In the genomic region with DNA sequence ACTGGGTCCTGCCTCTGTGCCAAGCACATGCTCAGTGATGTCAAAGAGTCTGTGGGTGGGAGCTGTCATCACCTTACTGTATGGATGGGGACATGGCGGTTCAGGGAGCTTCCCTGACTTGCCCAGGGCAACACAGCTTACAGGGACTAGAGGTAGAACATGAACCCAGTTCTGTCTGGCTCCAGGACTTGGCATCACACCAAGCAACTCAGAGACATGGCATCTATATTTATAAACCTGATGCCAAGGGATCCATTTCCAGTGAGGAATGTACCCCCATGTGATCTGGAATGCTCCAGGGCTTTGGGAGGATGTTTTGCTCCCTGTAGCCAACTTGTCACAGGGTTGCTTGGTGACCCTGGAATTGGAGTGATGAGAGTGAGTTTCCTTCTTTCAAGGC, we compare ENCODE assay signal across 17 cellular contexts. TPM values are rescaled to one million over a fixed set of nuclear protein-coding genes. Genes with fewer than 3 reads are reported as not detected.
DNase-seq lines count a peak whose midpoint lies in the region; ATAC-seq and TF ChIP-seq lines count a peak whose summit lies in the region.
"Had no signal": no experiment of that assay in that cellular context is flagged by ENCODE, and none has a peak within 500 bp of the region (broad histone marks: within the 10 kb centered on the region; RNA-seq: fewer than 3 reads in every experiment).

No MANE protein-coding gene starts in this region.

- H3K4me3 Mint-ChIP-seq in stimulated activated naive CD8-positive, alpha-beta T cell treated with anti-CD3 and anti-CD28 coated beads, Interleukin-15, amount 100 ng/mL, for 72 hours, result peak overlapping the region in 1 of 2 donors; percentile 65
- H3K4me3 Mint-ChIP-seq in CD8-positive, alpha-beta memory T cell, result no peak overlapping the region
- H3K4me3 Mint-ChIP-seq: central memory CD8-positive, alpha-beta T cell; neural progenitor cell had no signal

- H3K4ac ChIP-seq in mesendoderm (ENCODE audit: low read depth, low read length), result no peak overlapping the region

- no peak overlapping the region for H3K56ac ChIP-seq in mesendoderm (ENCODE audit: low read length)

- H3K27me3 ChIP-seq in CD8-positive, alpha-beta memory T cell (ENCODE audit: insufficient read depth, low read length, poor library complexity, severe bottlenecking), result no peaks in the 10 kb centered on the region
- H3K27me3 ChIP-seq in mesendoderm (ENCODE audit: insufficient read depth, low read length, poor library complexity), result no peaks in the 10 kb centered on the region

- no peak for DNase-seq in stimulated activated naive CD8-positive, alpha-beta T cell treated with anti-CD3 and anti-CD28 coated beads, Interleukin-15, amount 100 ng/mL, for 72 hours
- no peak for DNase-seq in stimulated activated naive CD8-positive, alpha-beta T cell treated with anti-CD3 and anti-CD28 coated beads, Interleukin-15, Interleukin-2, amounts not matched to agents 100 U/mL and 50 U/mL, for 24 hours
- DNase-seq in choroid plexus epithelial cell (ENCODE audit: low read depth) (peak; percentile 26), NCI-H345 treated with DMSO at 0.1 percent for 48 hours (lab: John Stamatoyannopoulos, UW; ENCODE audit: unreplicated experiment) (no peak), mesendoderm (no peak)
- no peak for DNase-seq in CD8-positive, alpha-beta memory T cell
- DNase-seq: DMS 273 treated with DMSO at 0.1 percent for 48 hours; mesenchymal stem cell; NCI-H187; NCI-H524 treated with DMSO at 0.1 percent for 48 hours; stimulated activated CD4-positive, alpha-beta T cell treated with anti-CD3 and anti-CD28 coated beads, Interleukin-15, amount 100 ng/mL, for 24 hours had no signal

- no peak overlapping the region for H2BK120ac ChIP-seq in mesendoderm (ENCODE audit: low read depth, low read length)

- H3K4me3 ChIP-seq in choroid plexus epithelial cell (ENCODE audit: low read depth, low read length) (no peak overlapping the region), mesendoderm (ENCODE audit: low read length) (no peak overlapping the region)
- H3K4me3 ChIP-seq in CD8-positive, alpha-beta memory T cell (ENCODE audit: low read length), result no peak overlapping the region
- H3K4me3 ChIP-seq: neural progenitor cell had no signal

- no peak for ATAC-seq in stimulated activated naive CD8-positive, alpha-beta T cell treated with anti-CD3 and anti-CD28 coated beads, Interleukin-15, amount 100 ng/mL, for 72 hours
- no peak for ATAC-seq in stimulated activated naive CD8-positive, alpha-beta T cell treated with anti-CD3 and anti-CD28 coated beads, Interleukin-15, Interleukin-2, amounts not matched to agents 100 U/mL and 50 U/mL, for 24 hours
- ATAC-seq in SK-N-SH treated with all-trans-retinoic acid at 6 μM for 48 hours, result peak; percentile 71
- no peak for ATAC-seq in HG02642 (IDR thresholded peaks at IDR 0.05; ENCODE audit: poor library complexity, unreplicated experiment)

- H2BK5ac ChIP-seq in mesendoderm (ENCODE audit: low read length), result no peak overlapping the region

- no peak overlapping the region for H4K8ac ChIP-seq in mesendoderm (ENCODE audit: low read depth, low read length)

- POLR2A ChIA-PET in CD8-positive, alpha-beta memory T cell (lab: Charles Lee), result no interaction called here

- TF ChIP-seq CTCF in choroid plexus epithelial cell (conservative IDR thresholded peaks at IDR 0.05; ENCODE audit: low read depth, low read length), result no peak

- peaks cover 30% of the 10 kb centered on the region for H3K4me1 ChIP-seq in CD8-positive, alpha-beta memory T cell (ENCODE audit: insufficient read depth, low read length)
- no peaks in the 10 kb centered on the region for H3K4me1 ChIP-seq in mesendoderm (ENCODE audit: control insufficient read depth, low read depth, low read length)

- WGBS in mesendoderm (ENCODE audit: extremely low coverage, insufficient coverage, low lambda C conversion rate), result no CpG with 5 or more reads among the region's 1 CpG

- H2BK15ac ChIP-seq in mesendoderm (replicated peaks; ENCODE audit: low read depth), result no peak overlapping the region

- no peak overlapping the region for H3K18ac ChIP-seq in mesendoderm (ENCODE audit: low read length)

- peaks cover 0 to 1% (median 0%) of the 10 kb centered on the region in 3 donors for H3K36me3 Mint-ChIP-seq in CD8-positive, alpha-beta memory T cell
- H3K36me3 Mint-ChIP-seq: neural progenitor cell had no signal

- no peak overlapping the region for H4K5ac ChIP-seq in mesendoderm (ENCODE audit: low read length)

- H3K4me1 Mint-ChIP-seq in stimulated activated naive CD8-positive, alpha-beta T cell treated with anti-CD3 and anti-CD28 coated beads, Interleukin-15, amount 100 ng/mL, for 72 hours, result peaks cover 86% of the 10 kb centered on the region
- H3K4me1 Mint-ChIP-seq in CD8-positive, alpha-beta memory T cell, result peaks cover 39 to 70% (median 55%) of the 10 kb centered on the region in 3 donors

- H3K9me3 ChIP-seq in CD8-positive, alpha-beta memory T cell (ENCODE audit: low read length), result no peaks in the 10 kb centered on the region

- no peaks in the 10 kb centered on the region for H3K27me3 Mint-ChIP-seq in stimulated activated naive CD8-positive, alpha-beta T cell treated with anti-CD3 and anti-CD28 coated beads, Interleukin-15, amount 100 ng/mL, for 72 hours
- H3K27me3 Mint-ChIP-seq in CD8-positive, alpha-beta memory T cell, result no peaks in the 10 kb centered on the region
- H3K27me3 Mint-ChIP-seq: central memory CD8-positive, alpha-beta T cell had no signal

- CTCF ChIA-PET in CD8-positive, alpha-beta memory T cell (lab: Charles Lee), result interaction anchor here (1.2 to 1.5 kb wide), 3 partner anchors 40 to 293 kb away, joined by 3 to 4 read pairs (median 3); no protein-coding TSS in a partner anchor

- H3K36me3 ChIP-seq in CD8-positive, alpha-beta memory T cell (ENCODE audit: insufficient read depth, low read length), result no peaks in the 10 kb centered on the region
- H3K36me3 ChIP-seq in mesendoderm (ENCODE audit: control insufficient read depth, insufficient read depth, low read length), result no peaks in the 10 kb centered on the region
- H3K36me3 ChIP-seq: neural progenitor cell had no signal

- H3K27ac ChIP-seq in CD8-positive, alpha-beta memory T cell (ENCODE audit: low read depth, low read length), result no peak overlapping the region
- H3K27ac ChIP-seq in mesendoderm (ENCODE audit: low read depth, low read length), result no peak overlapping the region
- H3K27ac ChIP-seq: neural progenitor cell, VCaP had no signal

- H3K79me1 ChIP-seq in mesendoderm (ENCODE audit: low read length), result no peaks in the 10 kb centered on the region

- no peak overlapping the region for H3K4me2 ChIP-seq in mesendoderm (ENCODE audit: low read length)
- H3K4me2 ChIP-seq: neural progenitor cell had no signal

- H3K9me3 Mint-ChIP-seq in stimulated activated naive CD8-positive, alpha-beta T cell treated with anti-CD3 and anti-CD28 coated beads, Interleukin-15, amount 100 ng/mL, for 72 hours, result peaks cover 20 to 30% of the 10 kb centered on the region in 2 donors
- H3K9me3 Mint-ChIP-seq in CD8-positive, alpha-beta memory T cell, result no peaks in the 10 kb centered on the region
- H3K9me3 Mint-ChIP-seq: central memory CD8-positive, alpha-beta T cell had no signal

- H3K79me2 ChIP-seq in mesendoderm (ENCODE audit: control insufficient read depth, insufficient read depth, low read length), result no peaks in the 10 kb centered on the region

- no peak overlapping the region for H3K9ac ChIP-seq in mesendoderm (ENCODE audit: low read length)
- H3K9ac ChIP-seq: neural progenitor cell had no signal

- no peak overlapping the region for H3K23ac ChIP-seq in mesendoderm (ENCODE audit: low read length)

- no peak overlapping the region for H2AK5ac ChIP-seq in mesendoderm (ENCODE audit: low read length)

- peak overlapping the region; percentile 100 for H3K27ac Mint-ChIP-seq in stimulated activated naive CD8-positive, alpha-beta T cell treated with anti-CD3 and anti-CD28 coated beads, Interleukin-15, amount 100 ng/mL, for 72 hours
- peak overlapping the region in 2 of 8 donors; percentile 8 to 94 for H3K27ac Mint-ChIP-seq in CD8-positive, alpha-beta memory T cell
- H3K27ac Mint-ChIP-seq: neural progenitor cell had no signal

TF ChIP-seq in SK-N-SH treated with all-trans-retinoic acid at 6 μM for 48 hours, 23 proteins besides CTCF, POLR2A, EP300 and RAD21 (continues in another document):
- TF ChIP-seq ZC3H10 (CRISPR knock-in tag; IDR thresholded peaks at IDR 0.05) (no peak), TOX (CRISPR knock-in tag; IDR thresholded peaks at IDR 0.05; ENCODE audit: borderline replicate concordance) (no peak), GLIS3 (CRISPR knock-in tag; IDR thresholded peaks at IDR 0.05) (no peak), ZNF70 (CRISPR knock-in tag; IDR thresholded peaks at IDR 0.05) (no peak), ZNF565 (CRISPR knock-in tag; conservative IDR thresholded peaks at IDR 0.05; ENCODE audit: low read depth) (no peak)
- TF ChIP-seq, protein P1, sequence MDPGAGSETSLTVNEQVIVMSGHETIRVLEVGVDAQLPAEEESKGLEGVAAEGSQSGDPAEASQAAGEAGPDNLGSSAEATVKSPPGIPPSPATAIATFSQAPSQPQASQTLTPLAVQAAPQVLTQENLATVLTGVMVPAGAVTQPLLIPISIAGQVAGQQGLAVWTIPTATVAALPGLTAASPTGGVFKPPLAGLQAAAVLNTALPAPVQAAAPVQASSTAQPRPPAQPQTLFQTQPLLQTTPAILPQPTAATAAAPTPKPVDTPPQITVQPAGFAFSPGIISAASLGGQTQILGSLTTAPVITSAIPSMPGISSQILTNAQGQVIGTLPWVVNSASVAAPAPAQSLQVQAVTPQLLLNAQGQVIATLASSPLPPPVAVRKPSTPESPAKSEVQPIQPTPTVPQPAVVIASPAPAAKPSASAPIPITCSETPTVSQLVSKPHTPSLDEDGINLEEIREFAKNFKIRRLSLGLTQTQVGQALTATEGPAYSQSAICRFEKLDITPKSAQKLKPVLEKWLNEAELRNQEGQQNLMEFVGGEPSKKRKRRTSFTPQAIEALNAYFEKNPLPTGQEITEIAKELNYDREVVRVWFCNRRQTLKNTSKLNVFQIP (CRISPR knock-in tag; IDR thresholded peaks at IDR 0.05; ENCODE audit: borderline replicate concordance, low read depth), result no peak
- TF ChIP-seq, protein P2, sequence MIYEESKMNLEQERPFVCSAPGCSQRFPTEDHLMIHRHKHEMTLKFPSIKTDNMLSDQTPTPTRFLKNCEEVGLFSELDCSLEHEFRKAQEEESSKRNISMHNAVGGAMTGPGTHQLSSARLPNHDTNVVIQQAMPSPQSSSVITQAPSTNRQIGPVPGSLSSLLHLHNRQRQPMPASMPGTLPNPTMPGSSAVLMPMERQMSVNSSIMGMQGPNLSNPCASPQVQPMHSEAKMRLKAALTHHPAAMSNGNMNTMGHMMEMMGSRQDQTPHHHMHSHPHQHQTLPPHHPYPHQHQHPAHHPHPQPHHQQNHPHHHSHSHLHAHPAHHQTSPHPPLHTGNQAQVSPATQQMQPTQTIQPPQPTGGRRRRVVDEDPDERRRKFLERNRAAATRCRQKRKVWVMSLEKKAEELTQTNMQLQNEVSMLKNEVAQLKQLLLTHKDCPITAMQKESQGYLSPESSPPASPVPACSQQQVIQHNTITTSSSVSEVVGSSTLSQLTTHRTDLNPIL (CRISPR knock-in tag; IDR thresholded peaks at IDR 0.05; ENCODE audit: low read depth), result no peak

RNA-seq across cellular contexts. Expression of a gene that starts 38.3 kb away (rescaled TPM):
- under 1 TPM; 0.46 to 0.86 TPM for total RNA-seq in CD8-positive, alpha-beta memory T cell
- not detected for polyA plus RNA-seq in CD8-positive, alpha-beta memory T cell
- polyA plus RNA-seq in mesendoderm (2013, experiment 1 of 2), result not detected
- not detected for polyA plus RNA-seq in mesendoderm (2013, experiment 2 of 2)
- polyA plus RNA-seq: adipose tissue had no signal
